Comparison of ENCODE assay signal across 13 cellular contexts in genomic region chr2:224126459-224126858, GRCh38.
"Had no signal": no experiment of that assay in that cellular context is flagged by ENCODE, and none has a peak within 500 bp of the region (broad histone marks: within the 10 kb centered on the region; RNA-seq: fewer than 3 reads in every experiment).

No MANE protein-coding gene starts in this region.

- H3K27ac ChIP-seq: coronary artery, esophagus squamous epithelium, tibial nerve, vagina had no signal

- H3K27ac Mint-ChIP-seq: activated CD4-positive, alpha-beta memory T cell treated with anti-CD3 and anti-CD28 coated beads, Interleukin-2, amount 10 ng/mL, durations not matched to agents 7 days and 5 days; activated naive CD4-positive, alpha-beta T cell treated with anti-CD3 and anti-CD28 coated beads, Interleukin-2, amount 10 ng/mL, durations not matched to agents 7 days and 5 days; activated T-cell treated with anti-CD3 and anti-CD28 coated beads, Interleukin-2, amount 50 U/mL, for 24 hours; naive thymus-derived CD8-positive, alpha-beta T cell; T-helper 1 cell treated with Interleukin-12 subunit alpha and Interleukin-12 subunit beta and Interleukin-4 antibody, amounts not matched to agents 30 μg/mL and 1 μg/mL, for 36 hours had no signal

- H3K36me3 Mint-ChIP-seq: activated naive CD4-positive, alpha-beta T cell treated with anti-CD3 and anti-CD28 coated beads, Interleukin-2, amount 10 ng/mL, durations not matched to agents 7 days and 5 days had no signal

- H3K4me1 ChIP-seq: esophagus squamous epithelium had no signal

- H3K36me3 ChIP-seq: esophagus squamous epithelium, tibial nerve, vagina had no signal

- H3K4me3 ChIP-seq: coronary artery, esophagus squamous epithelium, tibial nerve, vagina had no signal

- H3K9me3 ChIP-seq: esophagus squamous epithelium, vagina had no signal

- H3K9me3 Mint-ChIP-seq: activated CD4-positive, alpha-beta memory T cell treated with anti-CD3 and anti-CD28 coated beads, Interleukin-2, amount 10 ng/mL, durations not matched to agents 7 days and 5 days; activated naive CD4-positive, alpha-beta T cell treated with anti-CD3 and anti-CD28 coated beads, Interleukin-2, amount 10 ng/mL, durations not matched to agents 7 days and 5 days; activated T-cell treated with anti-CD3 and anti-CD28 coated beads, Interleukin-2, amount 50 U/mL, for 24 hours; T-helper 1 cell treated with Interleukin-12 subunit alpha and Interleukin-12 subunit beta and Interleukin-4 antibody, amounts not matched to agents 30 μg/mL and 1 μg/mL, for 36 hours had no signal

- DNase-seq: activated CD4-positive, alpha-beta memory T cell treated with anti-CD3 and anti-CD28 coated beads, Interleukin-2, amount 10 ng/mL, durations not matched to agents 7 days and 5 days; activated CD4-positive, alpha-beta T cell treated with anti-CD3 and anti-CD28 coated beads for 4 hours; activated naive CD4-positive, alpha-beta T cell treated with anti-CD3 and anti-CD28 coated beads, Interleukin-2, amount 10 ng/mL, durations not matched to agents 7 days and 5 days; activated T-cell treated with anti-CD3 and anti-CD28 coated beads, Interleukin-2, amount 50 U/mL, for 24 hours; central memory CD4-positive, alpha-beta T cell; esophagus squamous epithelium; foreskin melanocyte; naive thymus-derived CD8-positive, alpha-beta T cell; stimulated activated CD4-positive, alpha-beta T cell treated with anti-CD3 and anti-CD28 coated beads, Interleukin-1b, Interleukin-23, amount 100 ng/mL, for 48 hours had no signal

- H3K4me1 Mint-ChIP-seq: activated CD4-positive, alpha-beta memory T cell treated with anti-CD3 and anti-CD28 coated beads, Interleukin-2, amount 10 ng/mL, durations not matched to agents 7 days and 5 days; activated naive CD4-positive, alpha-beta T cell treated with anti-CD3 and anti-CD28 coated beads, Interleukin-2, amount 10 ng/mL, durations not matched to agents 7 days and 5 days; naive thymus-derived CD8-positive, alpha-beta T cell had no signal

- H3K4me3 Mint-ChIP-seq: activated CD4-positive, alpha-beta memory T cell treated with anti-CD3 and anti-CD28 coated beads, Interleukin-2, amount 10 ng/mL, durations not matched to agents 7 days and 5 days; activated naive CD4-positive, alpha-beta T cell treated with anti-CD3 and anti-CD28 coated beads, Interleukin-2, amount 10 ng/mL, durations not matched to agents 7 days and 5 days; activated T-cell treated with anti-CD3 and anti-CD28 coated beads, Interleukin-2, amount 50 U/mL, for 24 hours; naive thymus-derived CD8-positive, alpha-beta T cell; T-helper 1 cell treated with Interleukin-12 subunit alpha and Interleukin-12 subunit beta and Interleukin-4 antibody, amounts not matched to agents 30 μg/mL and 1 μg/mL, for 36 hours had no signal

- H3K27me3 ChIP-seq: tibial nerve, vagina had no signal

- ATAC-seq: naive thymus-derived CD8-positive, alpha-beta T cell had no signal
